ENCODE assay signal across 3 cellular contexts in genomic region chr12:27904-28303, GRCh38. TPM values are rescaled to one million over a fixed set of nuclear protein-coding genes. Genes with fewer than 3 reads are reported as not detected.
"Had no signal": no experiment of that assay in that cellular context is flagged by ENCODE, and none has a peak within 500 bp of the region (broad histone marks: within the 10 kb centered on the region; RNA-seq: fewer than 3 reads in every experiment).

No MANE protein-coding gene starts in this region.

RNA-seq across cellular contexts. Expression of gene IQSEC3, which starts 38.7 kb away (rescaled TPM):
- total RNA-seq: mammary epithelial cell, myocyte had no signal
- polyA plus RNA-seq: keratinocyte, mammary epithelial cell had no signal
